Comparison of ENCODE assay signal across 6 cellular contexts in genomic region chr14:56687123-56687522, GRCh38.
"Had no signal": no experiment of that assay in that cellular context is flagged by ENCODE, and none has a peak within 500 bp of the region (broad histone marks: within the 10 kb centered on the region; RNA-seq: fewer than 3 reads in every experiment).

No MANE protein-coding gene starts in this region.

- H3K4me3 ChIP-seq: ovary had no signal

- H3K9me3 ChIP-seq: ovary had no signal

- DNase-seq: activated CD4-positive, alpha-beta T cell treated with anti-CD3 and anti-CD28 coated beads, Interleukin-2, amount 50 U/mL, for 1 hour; activated naive CD4-positive, alpha-beta T cell treated with anti-CD3 and anti-CD28 coated beads, Interleukin-2, amount 10 ng/mL, durations not matched to agents 7 days and 5 days; cerebellar nuclear complex; hippocampal formation; stimulated activated CD4-positive, alpha-beta T cell treated with anti-CD3 and anti-CD28 coated beads, Interleukin-4, amount 100 ng/mL, for 24 hours had no signal

- H3K27me3 ChIP-seq: ovary had no signal

- H3K36me3 ChIP-seq: ovary had no signal

- H3K27ac ChIP-seq: ovary had no signal
